In genomic region chr5:72892846-72893245, GRCh38 we compare ENCODE assay signal across 22 cellular contexts.
DNase-seq lines count a peak whose midpoint lies in the region; ATAC-seq and TF ChIP-seq lines count a peak whose summit lies in the region.
"Had no signal": no experiment of that assay in that cellular context is flagged by ENCODE, and none has a peak within 500 bp of the region (broad histone marks: within the 10 kb centered on the region; RNA-seq: fewer than 3 reads in every experiment).

No MANE protein-coding gene starts in this region.

- H3K27me3 Mint-ChIP-seq in activated CD4-positive, alpha-beta T cell treated with anti-CD3 and anti-CD28 coated beads for 36 hours = no peaks in the 10 kb centered on the region
- H3K27me3 Mint-ChIP-seq in activated CD4-positive, alpha-beta T cell treated with anti-CD3 and anti-CD28 coated beads, Interleukin-2, amount 10 ng/mL, durations not matched to agents 24 days and 14 days = no peaks in the 10 kb centered on the region
- no peaks in the 10 kb centered on the region for H3K27me3 Mint-ChIP-seq in type B pancreatic cell
- H3K27me3 Mint-ChIP-seq: CD4-positive, alpha-beta T cell had no signal

- H2AFZ ChIP-seq in PC-3 (ENCODE audit: low read length) (no peak overlapping the region), hepatocyte (no peak overlapping the region)
- H2AFZ ChIP-seq: GM23248, PC-9 had no signal

- BruUV-seq in PC-3 (replicated peaks; lab: Mats Ljungman, UMichigan) = no TSS peak

- H3K4me1 ChIP-seq in PC-3 (ENCODE audit: insufficient read depth, low read length) (0 out of 2 replicates have a peak, but pooled peaks cover 5% of the 10 kb centered on the region), hepatocyte (ENCODE audit: insufficient read depth) (no peaks in the 10 kb centered on the region)

- intact Hi-C loops in activated CD4-positive, alpha-beta T cell treated with anti-CD3 and anti-CD28 coated beads for 36 hours (cut with DNase I, micrococcal nuclease) = no loop called here
- intact Hi-C loops in activated CD4-positive, alpha-beta T cell treated with anti-CD3 and anti-CD28 coated beads, Interleukin-2, amount 10 ng/mL, durations not matched to agents 24 days and 14 days (cut with micrococcal nuclease) = loop anchor here (10.0 kb wide), 1 partner anchor 78 kb away; the partner anchor contains the start of gene TNPO1
- intact Hi-C loops in PC-3 (cut with micrococcal nuclease) = no loop called here

- no peaks in the 10 kb centered on the region for H3K9me3 Mint-ChIP-seq in activated CD4-positive, alpha-beta T cell treated with anti-CD3 and anti-CD28 coated beads for 36 hours (ENCODE audit: low read depth)
- H3K9me3 Mint-ChIP-seq in activated CD4-positive, alpha-beta T cell treated with anti-CD3 and anti-CD28 coated beads, Interleukin-2, amount 10 ng/mL, durations not matched to agents 24 days and 14 days = no peaks in the 10 kb centered on the region
- H3K9me3 Mint-ChIP-seq in type B pancreatic cell = no peaks in the 10 kb centered on the region
- H3K9me3 Mint-ChIP-seq: CD4-positive, alpha-beta T cell; H9 had no signal

- H3K27ac ChIP-seq in PC-3 (ENCODE audit: low read length) (no peak overlapping the region), hepatocyte (no peak overlapping the region)
- H3K27ac ChIP-seq: GM23248, PC-9, SK-N-MC had no signal

- H3K27me3 ChIP-seq in PC-3 (ENCODE audit: low read length) (no peaks in the 10 kb centered on the region), hepatocyte (no peaks in the 10 kb centered on the region)

- H3K9me2 ChIP-seq in PC-3 (replicated peaks; ENCODE audit: low read length) (no peaks in the 10 kb centered on the region), hepatocyte (replicated peaks; ENCODE audit: insufficient read depth) (no peaks in the 10 kb centered on the region)

- 83% methylated on average over 4 of the region's 4 CpGs for WGBS in hepatocyte (ENCODE audit: low lambda C conversion rate, missing lambda C conversion rate)

- no peak for DNase-seq in activated CD4-positive, alpha-beta T cell treated with anti-CD3 and anti-CD28 coated beads for 36 hours
- no peak for DNase-seq in activated CD4-positive, alpha-beta T cell treated with anti-CD3 and anti-CD28 coated beads, Interleukin-2, amount 10 ng/mL, durations not matched to agents 24 days and 14 days
- peak; percentile 25 for DNase-seq in PC-3
- DNase-seq in hepatocyte (ENCODE audit: low spot score) = peak; percentile 4
- DNase-seq in type B pancreatic cell (ENCODE audit: extremely low spot score, unreplicated experiment) = no peak
- no peak for DNase-seq in NCI-H82 (lab: John Stamatoyannopoulos, UW)
- DNase-seq in NCI-H2029 (lab: John Stamatoyannopoulos, UW) = no peak
- no peak for DNase-seq in ecto neural progenitor cell (ENCODE audit: low spot score)
- DNase-seq: CD4-positive, alpha-beta T cell; GM23248; H9; Karpas-422; NCI-H1105 treated with DMSO at 0.1 percent for 48 hours; NCI-H146; NCI-H1930; NCI-H446; NCI-H524 treated with DMSO at 0.1 percent for 48 hours; NCI-H774; NK-92 treated with Interleukin-12 subunit alpha and Interleukin-12 subunit beta, amount 100 ng/mL, for 24 hours; PC-9; SHP77 had no signal

- no peaks in the 10 kb centered on the region for H3F3A ChIP-seq in PC-3 (ENCODE audit: low read length, unreplicated experiment)

- no peak overlapping the region for H3K9ac ChIP-seq in PC-3 (ENCODE audit: low read length)
- H3K9ac ChIP-seq: GM23248 had no signal

- H3K4me3 Mint-ChIP-seq in activated CD4-positive, alpha-beta T cell treated with anti-CD3 and anti-CD28 coated beads for 36 hours = no peak overlapping the region
- no peak overlapping the region for H3K4me3 Mint-ChIP-seq in activated CD4-positive, alpha-beta T cell treated with anti-CD3 and anti-CD28 coated beads, Interleukin-2, amount 10 ng/mL, durations not matched to agents 24 days and 14 days
- H3K4me3 Mint-ChIP-seq in type B pancreatic cell = peak overlapping the region; percentile 16
- H3K4me3 Mint-ChIP-seq: CD4-positive, alpha-beta T cell; H9 had no signal

- no peaks in the 10 kb centered on the region for H3K9me3 ChIP-seq in PC-3 (ENCODE audit: low read length)
- H3K9me3 ChIP-seq in hepatocyte (ENCODE audit: low read depth) = no peaks in the 10 kb centered on the region

- H4K20me1 ChIP-seq in PC-3 (ENCODE audit: low read length) = no peaks in the 10 kb centered on the region
- H4K20me1 ChIP-seq in hepatocyte (ENCODE audit: insufficient read depth, poor library complexity, severe bottlenecking) = peaks cover 2% of the 10 kb centered on the region

- CTCF ChIA-PET in activated CD4-positive, alpha-beta T cell treated with anti-CD3 and anti-CD28 coated beads for 36 hours (lab: Charles Lee) = no interaction called here
- CTCF ChIA-PET in PC-3 (lab: Charles Lee) = no interaction called here

- no peak for TF ChIP-seq CTCF in PC-3 (conservative IDR thresholded peaks at IDR 0.05; ENCODE audit: low read depth, low read length)
- TF ChIP-seq CTCF in hepatocyte (IDR thresholded peaks at IDR 0.05; ENCODE audit: poor library complexity) = no peak
- TF ChIP-seq CTCF in type B pancreatic cell (conservative IDR thresholded peaks at IDR 0.05) = no peak

- H3K36me3 ChIP-seq in PC-3 (ENCODE audit: low read depth, low read length) (peaks cover 71% of the 10 kb centered on the region), hepatocyte (replicated peaks; ENCODE audit: insufficient read depth, low read depth) (peaks cover 12% of the 10 kb centered on the region)

- H3K79me2 ChIP-seq in PC-3 (ENCODE audit: low read length) = no peaks in the 10 kb centered on the region; the same call in 1 of the 2 replicates
- H3K79me2 ChIP-seq in hepatocyte = peaks cover 16% of the 10 kb centered on the region

- peaks cover 59% of the 10 kb centered on the region for H3K36me3 Mint-ChIP-seq in activated CD4-positive, alpha-beta T cell treated with anti-CD3 and anti-CD28 coated beads for 36 hours (ENCODE audit: low read depth)
- peaks cover 61% of the 10 kb centered on the region for H3K36me3 Mint-ChIP-seq in activated CD4-positive, alpha-beta T cell treated with anti-CD3 and anti-CD28 coated beads, Interleukin-2, amount 10 ng/mL, durations not matched to agents 24 days and 14 days (ENCODE audit: low read depth)
- H3K36me3 Mint-ChIP-seq in type B pancreatic cell = peaks cover 50% of the 10 kb centered on the region

- peak overlapping the region; percentile 42 for H3K27ac Mint-ChIP-seq in activated CD4-positive, alpha-beta T cell treated with anti-CD3 and anti-CD28 coated beads for 36 hours
- no peak overlapping the region for H3K27ac Mint-ChIP-seq in activated CD4-positive, alpha-beta T cell treated with anti-CD3 and anti-CD28 coated beads, Interleukin-2, amount 10 ng/mL, durations not matched to agents 24 days and 14 days
- H3K27ac Mint-ChIP-seq in type B pancreatic cell = peak overlapping the region; percentile 85
- H3K27ac Mint-ChIP-seq: CD4-positive, alpha-beta T cell; H9 had no signal

- H3K4me3 ChIP-seq in PC-3 (ENCODE audit: low read length) (no peak overlapping the region), hepatocyte (no peak overlapping the region)
- H3K4me3 ChIP-seq: GM23248, PC-9, SK-N-MC had no signal

- peaks cover 10% of the 10 kb centered on the region for H3K4me1 Mint-ChIP-seq in activated CD4-positive, alpha-beta T cell treated with anti-CD3 and anti-CD28 coated beads for 36 hours
- H3K4me1 Mint-ChIP-seq in activated CD4-positive, alpha-beta T cell treated with anti-CD3 and anti-CD28 coated beads, Interleukin-2, amount 10 ng/mL, durations not matched to agents 24 days and 14 days = peaks cover 11% of the 10 kb centered on the region
- H3K4me1 Mint-ChIP-seq in type B pancreatic cell (ENCODE audit: unreplicated experiment) = peaks cover 4% of the 10 kb centered on the region
- H3K4me1 Mint-ChIP-seq: H9 had no signal

- POLR2A ChIA-PET in activated CD4-positive, alpha-beta T cell treated with anti-CD3 and anti-CD28 coated beads for 36 hours (lab: Charles Lee) = no interaction called here
- POLR2A ChIA-PET in PC-3 (lab: Charles Lee; ENCODE audit: unreplicated experiment) = no interaction called here

- ATAC-seq in activated CD4-positive, alpha-beta T cell treated with anti-CD3 and anti-CD28 coated beads for 36 hours = no peak
- no peak for ATAC-seq in PC-3

- no peak overlapping the region for H3K4me2 ChIP-seq in PC-3 (ENCODE audit: low read length)
- H3K4me2 ChIP-seq in hepatocyte = no peak overlapping the region
- H3K4me2 ChIP-seq: PC-9 had no signal

Comparison
In these comparisons a context has a peak if more than half of its experiments do, and no peak if none do; other contexts are left out.
1. DNase-seq: peak in PC-3 (single experiment) and hepatocyte (single experiment); none in activated CD4-positive, alpha-beta T cell treated with anti-CD3 and anti-CD28 coated beads for 36 hours (single experiment), activated CD4-positive, alpha-beta T cell treated with anti-CD3 and anti-CD28 coated beads, Interleukin-2, amount 10 ng/mL, durations not matched to agents 24 days and 14 days (single experiment), type B pancreatic cell (single experiment), NCI-H82 (single experiment), NCI-H2029 (single experiment) and ecto neural progenitor cell (single experiment).